ENCODE assay signal across 9 cellular contexts in genomic region chr4:44725166-44725565, GRCh38. TPM values are rescaled to one million over a fixed set of nuclear protein-coding genes. Genes with fewer than 3 reads are reported as not detected.
DNase-seq lines count a peak whose midpoint lies in the region; TF ChIP-seq lines count a peak whose summit lies in the region.
"Had no signal": no experiment of that assay in that cellular context is flagged by ENCODE, and none has a peak within 500 bp of the region (broad histone marks: within the 10 kb centered on the region; RNA-seq: fewer than 3 reads in every experiment).

No MANE protein-coding gene starts in this region.

- H3K4me3 ChIP-seq in OCI-LY3 (ENCODE audit: low read length): peak overlapping the region; percentile 84
- peak overlapping the region; percentile 87 for H3K4me3 ChIP-seq in endocrine pancreas (ENCODE audit: control insufficient read depth, insufficient read depth, low read length)

- H4K20me1 ChIP-seq in OCI-LY3 (ENCODE audit: insufficient read depth, low read length): peaks cover 22% of the 10 kb centered on the region

- H3K4me1 ChIP-seq in ES-I3 (ENCODE audit: insufficient read depth, low read length): peaks cover 7% of the 10 kb centered on the region; the same call in 1 of the 2 replicates
- peaks cover 14% of the 10 kb centered on the region for H3K4me1 ChIP-seq in OCI-LY3 (ENCODE audit: low read length)
- peaks cover 19% of the 10 kb centered on the region for H3K4me1 ChIP-seq in endocrine pancreas (ENCODE audit: control insufficient read depth, insufficient read depth, low read length)

- H3K9me3 ChIP-seq in ES-I3 (ENCODE audit: control insufficient read depth, insufficient read depth, low read length): no peaks in the 10 kb centered on the region
- H3K9me3 ChIP-seq in OCI-LY3 (ENCODE audit: insufficient read depth, low read length): no peaks in the 10 kb centered on the region
- no peaks in the 10 kb centered on the region for H3K9me3 ChIP-seq in endocrine pancreas (ENCODE audit: control insufficient read depth, low read length)
- H3K9me3 ChIP-seq: adrenal gland had no signal

- peak overlapping the region; percentile 95 for H3K4me2 ChIP-seq in OCI-LY3 (ENCODE audit: low read length)

- peak overlapping the region; percentile 69 for H3K9ac ChIP-seq in ES-I3 (ENCODE audit: low read depth, low read length)
- peak overlapping the region; percentile 87 for H3K9ac ChIP-seq in OCI-LY3 (ENCODE audit: low read length)
- peak overlapping the region; percentile 31 for H3K9ac ChIP-seq in endocrine pancreas (ENCODE audit: control insufficient read depth, insufficient read depth, low read length)

- H3K36me3 Mint-ChIP-seq in progenitor cell of endocrine pancreas (ENCODE audit: insufficient read depth): no peaks in the 10 kb centered on the region

- H3K27ac Mint-ChIP-seq in progenitor cell of endocrine pancreas: peak overlapping the region; percentile 92

- H3K27ac ChIP-seq in OCI-LY3 (ENCODE audit: low read length): no peak overlapping the region
- H3K27ac ChIP-seq in substantia nigra (ENCODE audit: low read depth, low read length, poor library complexity, severe bottlenecking): no peak overlapping the region

- no peak for DNase-seq in progenitor cell of endocrine pancreas (ENCODE audit: low spot score, unreplicated experiment)
- no peak for DNase-seq in NCI-H82 (lab: John Stamatoyannopoulos, UW)
- DNase-seq in COLO668 (lab: John Stamatoyannopoulos, UW; ENCODE audit: unreplicated experiment): no peak
- DNase-seq in substantia nigra (lab: John Stamatoyannopoulos, UW): no peak
- no peak for DNase-seq in GM19238 (ENCODE audit: insufficient read length, low spot score)

- TF ChIP-seq CTCF in OCI-LY3 (IDR thresholded peaks at IDR 0.05; ENCODE audit: low read depth, low read length): no peak
- no peak for TF ChIP-seq CTCF in progenitor cell of endocrine pancreas (IDR thresholded peaks at IDR 0.05; ENCODE audit: unreplicated experiment)

- H3K9me3 Mint-ChIP-seq in progenitor cell of endocrine pancreas (ENCODE audit: low read depth): no peaks in the 10 kb centered on the region

- peak overlapping the region; percentile 92 for H3K4me3 Mint-ChIP-seq in progenitor cell of endocrine pancreas (ENCODE audit: low read depth)

- peaks cover 3% of the 10 kb centered on the region for H3K27me3 Mint-ChIP-seq in progenitor cell of endocrine pancreas

- peaks cover 12% of the 10 kb centered on the region for H3K4me1 Mint-ChIP-seq in progenitor cell of endocrine pancreas (ENCODE audit: low read depth)

- no peaks in the 10 kb centered on the region for H3K36me3 ChIP-seq in ES-I3 (ENCODE audit: insufficient read depth, low read length)
- peaks cover 3% of the 10 kb centered on the region for H3K36me3 ChIP-seq in OCI-LY3 (replicated peaks; ENCODE audit: low read depth, low read length)
- no peaks in the 10 kb centered on the region for H3K36me3 ChIP-seq in endocrine pancreas (ENCODE audit: control insufficient read depth, insufficient read depth, low read length)
- H3K36me3 ChIP-seq: adrenal gland had no signal

- H3K27me3 ChIP-seq in OCI-LY3 (ENCODE audit: low read depth, low read length) (no peaks in the 10 kb centered on the region), endocrine pancreas (ENCODE audit: control insufficient read depth, insufficient read depth, low read length) (no peaks in the 10 kb centered on the region)
- H3K27me3 ChIP-seq: adrenal gland had no signal

- peaks cover 56% of the 10 kb centered on the region for H3K79me2 ChIP-seq in OCI-LY3 (ENCODE audit: low read length)

- H2AFZ ChIP-seq in OCI-LY3 (ENCODE audit: low read depth, low read length): no peak overlapping the region

RNA-seq across cellular contexts. Expression of gene GNPDA2, which starts 1.2 kb away (rescaled TPM):
- 8.8 and 10.5 TPM in 2 replicates for total RNA-seq in progenitor cell of endocrine pancreas

RNA-seq across cellular contexts. Expression of gene GUF1, which starts 46.9 kb away (rescaled TPM):
- 26.0 and 29.3 TPM in 2 replicates for total RNA-seq in progenitor cell of endocrine pancreas

Comparison
In these comparisons a context has a peak if more than half of its experiments do, and no peak if none do; other contexts are left out.
1. H3K9ac ChIP-seq: peak in every context shown above with its lines; median percentile 87 in OCI-LY3; 69 in ES-I3; 31 in endocrine pancreas.